ENCODE assay signal across 8 cellular contexts in genomic region chr19:15195987-15196682, GRCh38. TPM values are rescaled to one million over a fixed set of nuclear protein-coding genes. Genes with fewer than 3 reads are reported as not detected.
DNase-seq lines count a peak whose midpoint lies in the region; ATAC-seq and TF ChIP-seq lines count a peak whose summit lies in the region.

No MANE protein-coding gene starts in this region.

- intact Hi-C loops in vagina (cut with DNase I) = loop anchor here (2.0 kb wide), 1 partner anchor 55 kb away; no protein-coding TSS in a partner anchor

- peak overlapping the region; percentile 30; the same call in 1 of the 2 replicates for H3K4me3 ChIP-seq in WI38 (ENCODE audit: low read depth, low read length)
- H3K4me3 ChIP-seq in vagina = peak overlapping the region; percentile 39 to 53

- peak; percentile 26 for DNase-seq in stimulated activated CD4-positive, alpha-beta T cell treated with anti-CD3 and anti-CD28 coated beads, Interleukin-15, amount 100 ng/mL, for 24 hours
- no peak for DNase-seq in stimulated activated CD4-positive, alpha-beta T cell treated with anti-CD3 and anti-CD28 coated beads, Interleukin-12 subunit alpha, Interleukin-12 subunit beta, amount 100 ng/mL, for 4 hours
- peak; percentile 87 for DNase-seq in left kidney (ENCODE audit: low read depth, low spot score)
- DNase-seq in vagina (ENCODE audit: extremely low spot score in 2 of 2) = no peak
- no peak for DNase-seq in NCI-H82 treated with DMSO at 0.1 percent for 48 hours (lab: John Stamatoyannopoulos, UW; ENCODE audit: unreplicated experiment)
- DNase-seq in activated CD4-positive, alpha-beta T cell treated with anti-CD3 and anti-CD28 coated beads for 1 hour = no peak

- no peaks in the 10 kb centered on the region for H3K27me3 ChIP-seq in vagina

- peaks cover 53% of the 10 kb centered on the region for H3K4me1 ChIP-seq in vagina

- ATAC-seq in GM18520 (IDR thresholded peaks at IDR 0.05; ENCODE audit: unreplicated experiment) = no peak

- peaks cover 0 to 8% of the 10 kb centered on the region in 2 donors for H3K36me3 ChIP-seq in vagina

- TF ChIP-seq POLR2A in vagina (IDR thresholded peaks at IDR 0.05) = no peak

- H3K27ac ChIP-seq in vagina = peak overlapping the region; percentile 84

- no peak for TF ChIP-seq CTCF in WI38 (IDR thresholded peaks at IDR 0.05; ENCODE audit: low read depth, low read length)
- TF ChIP-seq CTCF in vagina (IDR thresholded peaks at IDR 0.05) = no peak

- no peaks in the 10 kb centered on the region for H3K9me3 ChIP-seq in vagina

RNA-seq across cellular contexts. Expression of gene NOTCH3, which starts 4.7 kb away (rescaled TPM):
- total RNA-seq in vagina = 76.6 TPM

RNA-seq across cellular contexts. Expression of gene EPHX3, which starts 36.1 kb away (rescaled TPM):
- total RNA-seq in vagina = 14.0 TPM

Comparison
In these comparisons a context has a peak if more than half of its experiments do, and no peak if none do; other contexts are left out.
1. DNase-seq: peak in stimulated activated CD4-positive, alpha-beta T cell treated with anti-CD3 and anti-CD28 coated beads, Interleukin-15, amount 100 ng/mL, for 24 hours (single experiment) and left kidney (single experiment); none in stimulated activated CD4-positive, alpha-beta T cell treated with anti-CD3 and anti-CD28 coated beads, Interleukin-12 subunit alpha, Interleukin-12 subunit beta, amount 100 ng/mL, for 4 hours (single experiment), vagina (0 of 2), NCI-H82 treated with DMSO at 0.1 percent for 48 hours (single experiment) and activated CD4-positive, alpha-beta T cell treated with anti-CD3 and anti-CD28 coated beads for 1 hour (single experiment).